8 cellular contexts compared by ENCODE assay signal in genomic region chr6:52995079-52995912, GRCh38. TPM values are rescaled to one million over a fixed set of nuclear protein-coding genes. Genes with fewer than 3 reads are reported as not detected.
DNase-seq lines count a peak whose midpoint lies in the region; ATAC-seq and TF ChIP-seq lines count a peak whose summit lies in the region.
"Not testable (repeated sequence)": the region's sequence is repeated elsewhere in the genome, so short reads cannot be mapped to it uniquely, and the experiment has no call there.

A gene with protein sequence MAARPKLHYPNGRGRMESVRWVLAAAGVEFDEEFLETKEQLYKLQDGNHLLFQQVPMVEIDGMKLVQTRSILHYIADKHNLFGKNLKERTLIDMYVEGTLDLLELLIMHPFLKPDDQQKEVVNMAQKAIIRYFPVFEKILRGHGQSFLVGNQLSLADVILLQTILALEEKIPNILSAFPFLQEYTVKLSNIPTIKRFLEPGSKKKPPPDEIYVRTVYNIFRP (minus strand): TSS chr6:52995284. CDS start chr6:52994243, 1,041 bp downstream.

- peak; percentile 73 to 76 for TF ChIP-seq RAD21 in liver (IDR thresholded peaks at IDR 0.05)

- peak; percentile 95 for DNase-seq in NCI-H748 treated with DMSO at 0.1 percent for 48 hours (lab: John Stamatoyannopoulos, UW)
- DNase-seq in activated CD4-positive, alpha-beta T cell treated with anti-CD3 and anti-CD28 coated beads, Interleukin-2, amount 50 U/mL, for 48 hours = peak; percentile 88 to 92
- peak; percentile 92 to 99 (median 98) for DNase-seq in dorsolateral prefrontal cortex
- DNase-seq in stimulated activated CD4-positive, alpha-beta T cell treated with anti-CD3 and anti-CD28 coated beads, Interleukin-4, amount 100 ng/mL, for 24 hours = peak; percentile 93

- WGBS in liver = under 1% methylated on average over 31 of the region's 41 CpGs

- H3K36me3 ChIP-seq in liver (ENCODE audit: control insufficient read depth in 4 of 4, insufficient read depth in 3 of 4, low read depth in 1 of 4, low read length in 3 of 4) = not testable (repeated sequence)

- H3K9me3 ChIP-seq in liver (ENCODE audit: control insufficient read depth in 4 of 4, low read length in 3 of 4) = not testable (repeated sequence)

- H3K27me3 ChIP-seq in dorsolateral prefrontal cortex; liver (ENCODE audit: control insufficient read depth in 4 of 4, insufficient read depth in 4 of 4, low read length in 3 of 4): not testable (repeated sequence)

- H3K9ac ChIP-seq in liver (ENCODE audit: low read depth in 1 of 2, low read length in 2 of 2) = peak within 1 kb of the TSS; percentile 88 to 91

- peak; percentile 97 for ATAC-seq in GM19395 (IDR thresholded peaks at IDR 0.05; ENCODE audit: unreplicated experiment)
- peak; percentile 88 for ATAC-seq in HG03565 (IDR thresholded peaks at IDR 0.05; ENCODE audit: unreplicated experiment)

- intact Hi-C loops in dorsolateral prefrontal cortex (cut with DNase I) = loop anchor here (2.0 to 10.0 kb wide), 2 partner anchors 38 to 110 kb away; no protein-coding TSS in a partner anchor

- peak within 1 kb of the TSS; percentile 90 for H3K27ac ChIP-seq in C4-2B
- peak within 1 kb of the TSS; percentile 91 to 99 (median 98) for H3K27ac ChIP-seq in dorsolateral prefrontal cortex
- H3K27ac ChIP-seq in liver (ENCODE audit: low read depth in 1 of 2, low read length in 2 of 2) = peak within 1 kb of the TSS; percentile 96 to 97

- peak within 1 kb of the TSS; percentile 64 to 98 (median 85) for H3K4me3 ChIP-seq in dorsolateral prefrontal cortex
- H3K4me3 ChIP-seq in liver (ENCODE audit: low read depth in 1 of 3, low read length in 3 of 3) = peak within 1 kb of the TSS; percentile 75 to 80 (median 80)

- peaks cover 0 to 18% (median 9%) of the 10 kb centered on the region in 4 donors for H3K4me1 ChIP-seq in liver (ENCODE audit: control insufficient read depth in 4 of 4, insufficient read depth in 4 of 4, low read length in 3 of 4)

- peak; percentile 93 for TF ChIP-seq CTCF in C4-2B (conservative IDR thresholded peaks at IDR 0.05)
- peak; percentile 36 to 91 (median 80) for TF ChIP-seq CTCF in dorsolateral prefrontal cortex (IDR thresholded peaks at IDR 0.05 in 54 of 56, conservative IDR thresholded peaks at IDR 0.05 in 2 of 56; ENCODE audit: low read depth in 1 of 56, partially characterized antibody in 56 of 56)
- TF ChIP-seq CTCF in liver (IDR thresholded peaks at IDR 0.05; ENCODE audit: low read depth, low read length, missing input control) = peak; percentile 79

TF ChIP-seq in liver, 16 proteins besides CTCF, POLR2A, EP300 and RAD21:
- TF ChIP-seq, protein P1, sequence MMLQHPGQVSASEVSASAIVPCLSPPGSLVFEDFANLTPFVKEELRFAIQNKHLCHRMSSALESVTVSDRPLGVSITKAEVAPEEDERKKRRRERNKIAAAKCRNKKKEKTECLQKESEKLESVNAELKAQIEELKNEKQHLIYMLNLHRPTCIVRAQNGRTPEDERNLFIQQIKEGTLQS (IDR thresholded peaks at IDR 0.05) = peak; percentile 97
- TF ChIP-seq FOXA2 (IDR thresholded peaks at IDR 0.05) (peak; percentile 34), HNF4A (conservative IDR thresholded peaks at IDR 0.05) (peak; percentile 52 to 53), REST (IDR thresholded peaks at IDR 0.05) (peak; percentile 71), SP1 (IDR thresholded peaks at IDR 0.05) (peak; percentile 42), TAF1 (conservative IDR thresholded peaks at IDR 0.05) (peak; percentile 71), RXRA (IDR thresholded peaks at IDR 0.05) (peak; percentile 57 to 59), ZBTB33 (IDR thresholded peaks at IDR 0.05) (peak; percentile 64), JUND (IDR thresholded peaks at IDR 0.05) (peak; percentile 49 to 68), NR2F2 (IDR thresholded peaks at IDR 0.05) (peak; percentile 84)
- TF ChIP-seq, protein P2, sequence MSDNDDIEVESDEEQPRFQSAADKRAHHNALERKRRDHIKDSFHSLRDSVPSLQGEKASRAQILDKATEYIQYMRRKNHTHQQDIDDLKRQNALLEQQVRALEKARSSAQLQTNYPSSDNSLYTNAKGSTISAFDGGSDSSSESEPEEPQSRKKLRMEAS (IDR thresholded peaks at IDR 0.05) = peak; percentile 91

RNA-seq across cellular contexts. Expression of the gene that starts here (rescaled TPM):
- total RNA-seq in dorsolateral prefrontal cortex (10 to 100 TPM; 26.7 to 82.7 (median 57.8) TPM), liver (10 to 100 TPM; 14.0 to 22.7 TPM)
- 10 to 100 TPM in 1 of 2 donors, 1 to 10 TPM in 1; 7.9 to 19.7 TPM for polyA plus RNA-seq in liver

Comparison
In these comparisons a context has a peak if more than half of its experiments do, and no peak if none do; other contexts are left out.
1. Peak in every context shown above with its lines: DNase-seq, ATAC-seq, H3K4me3 ChIP-seq and H3K27ac ChIP-seq.